Comparison of ENCODE assay signal across 9 cellular contexts in genomic region chr4:130808492-130808891, GRCh38.
DNase-seq lines count a peak whose midpoint lies in the region; ATAC-seq and TF ChIP-seq lines count a peak whose summit lies in the region.
"Had no signal": no experiment of that assay in that cellular context is flagged by ENCODE, and none has a peak within 500 bp of the region (broad histone marks: within the 10 kb centered on the region; RNA-seq: fewer than 3 reads in every experiment).

No MANE protein-coding gene starts in this region.

- H3K9me3 ChIP-seq in esophagus squamous epithelium, result peaks cover 0 to 5% (median 0%) of the 10 kb centered on the region in 3 donors

- no peak overlapping the region for H3K4me3 Mint-ChIP-seq in GM23338
- no peak overlapping the region for H3K4me3 Mint-ChIP-seq in effector memory CD8-positive, alpha-beta T cell

- H3K4me3 ChIP-seq in GM23338, result no peak overlapping the region
- H3K4me3 ChIP-seq in esophagus squamous epithelium, result no peak overlapping the region
- H3K4me3 ChIP-seq: spleen had no signal

- TF ChIP-seq CTCF in GM23338 (conservative IDR thresholded peaks at IDR 0.05; ENCODE audit: low read depth in 2 of 2) (peak; percentile 75 to 80), esophagus squamous epithelium (IDR thresholded peaks at IDR 0.05) (peak in 2 of 6 experiments; percentile 10 to 27)

- no peaks in the 10 kb centered on the region for H3K27me3 ChIP-seq in GM23338 (ENCODE audit: insufficient read depth)
- H3K27me3 ChIP-seq in esophagus squamous epithelium, result no peaks in the 10 kb centered on the region
- H3K27me3 ChIP-seq: spleen had no signal

- no peaks in the 10 kb centered on the region for H3K27me3 Mint-ChIP-seq in GM23338 (ENCODE audit: insufficient read depth, low read depth, poor library complexity)
- H3K27me3 Mint-ChIP-seq in effector memory CD8-positive, alpha-beta T cell, result no peaks in the 10 kb centered on the region

- H3K36me3 ChIP-seq in GM23338 (ENCODE audit: insufficient read depth) (no peaks in the 10 kb centered on the region), esophagus squamous epithelium (no peaks in the 10 kb centered on the region)
- H3K36me3 ChIP-seq: spleen had no signal

- in situ Hi-C loops in ACHN (cut with HindIII; ENCODE audit: low pct_ligation_motif_present, low pct_unique_long_range_greater_than_20kb, low sequenced_read_pairs), result no loop called here

- H3K4me2 ChIP-seq in GM23338, result no peak overlapping the region

- no peaks in the 10 kb centered on the region for H3K4me1 ChIP-seq in GM23338 (ENCODE audit: insufficient read depth)
- no peaks in the 10 kb centered on the region for H3K4me1 ChIP-seq in esophagus squamous epithelium
- H3K4me1 ChIP-seq: spleen had no signal

- 41 to 53% methylated on average over 3 of the region's 3 CpGs for WGBS in esophagus squamous epithelium, 2 donors

- DNase-seq in ACHN (peak; percentile 29), GM23338 (ENCODE audit: low spot score) (peak; percentile 60), RKO (ENCODE audit: low spot score) (peak; percentile 45), glomerular visceral epithelial cell (ENCODE audit: extremely low spot score) (peak; percentile 6), head of caudate nucleus (no peak), esophagus squamous epithelium (lab: John Stamatoyannopoulos, UW) (no peak)
- DNase-seq in effector memory CD8-positive, alpha-beta T cell, result no peak
- DNase-seq: spleen had no signal

- H4K20me1 ChIP-seq in GM23338 (replicated peaks; ENCODE audit: insufficient read depth), result no peaks in the 10 kb centered on the region

- ATAC-seq in GM23338 (no peak), HG03442 (IDR thresholded peaks at IDR 0.05; ENCODE audit: unreplicated experiment) (no peak)
- ATAC-seq in effector memory CD8-positive, alpha-beta T cell (replicated peaks), result no peak

- H3K4me1 Mint-ChIP-seq in GM23338, result no peaks in the 10 kb centered on the region
- no peaks in the 10 kb centered on the region for H3K4me1 Mint-ChIP-seq in effector memory CD8-positive, alpha-beta T cell (ENCODE audit: low read depth in 2 of 2)

- no peak overlapping the region for H2AFZ ChIP-seq in GM23338

- H3F3A ChIP-seq in GM23338 (replicated peaks; ENCODE audit: low read depth), result no peaks in the 10 kb centered on the region

- H3K27ac ChIP-seq in GM23338 (ENCODE audit: low read depth) (no peak overlapping the region), esophagus squamous epithelium (no peak overlapping the region)
- H3K27ac ChIP-seq: spleen had no signal

- TF ChIP-seq POLR2A in esophagus squamous epithelium (IDR thresholded peaks at IDR 0.05), result no peak

- H3K27ac Mint-ChIP-seq in GM23338, result no peak overlapping the region
- H3K27ac Mint-ChIP-seq in effector memory CD8-positive, alpha-beta T cell, result no peak overlapping the region

- H3K9me2 ChIP-seq in GM23338 (ENCODE audit: insufficient read depth), result no peaks in the 10 kb centered on the region

- H3K9me3 Mint-ChIP-seq in GM23338, result peaks cover 8% of the 10 kb centered on the region
- H3K9me3 Mint-ChIP-seq in effector memory CD8-positive, alpha-beta T cell, result peaks cover 1 to 7% of the 10 kb centered on the region in 2 donors

- H3K36me3 Mint-ChIP-seq in GM23338 (ENCODE audit: low read depth), result peaks cover 23% of the 10 kb centered on the region
- H3K36me3 Mint-ChIP-seq in effector memory CD8-positive, alpha-beta T cell (ENCODE audit: insufficient read depth), result no peaks in the 10 kb centered on the region

- intact Hi-C loops in head of caudate nucleus (cut with DNase I) (no loop called here), esophagus squamous epithelium (cut with DNase I) (no loop called here)

- no peaks in the 10 kb centered on the region for H3K79me2 ChIP-seq in GM23338 (replicated peaks; ENCODE audit: insufficient read depth)

TF ChIP-seq in GM23338, 12 proteins besides CTCF, POLR2A, EP300 and RAD21:
- TF ChIP-seq EZH2phosphoT487 (IDR thresholded peaks at IDR 0.05; ENCODE audit: unreplicated experiment) (no peak), ZNF331 (CRISPR knock-in tag; IDR thresholded peaks at IDR 0.05; ENCODE audit: low read depth) (no peak), NANOG (IDR thresholded peaks at IDR 0.05; ENCODE audit: borderline replicate concordance) (no peak), JUNB (IDR thresholded peaks at IDR 0.05; ENCODE audit: unreplicated experiment) (no peak), REST (IDR thresholded peaks at IDR 0.05; ENCODE audit: unreplicated experiment) (no peak), POLR2AphosphoS5 (IDR thresholded peaks at IDR 0.05; ENCODE audit: low read depth) (no peak), CREB1 (CRISPR knock-in tag; IDR thresholded peaks at IDR 0.05; ENCODE audit: low read depth) (no peak), STAT1 (IDR thresholded peaks at IDR 0.05; ENCODE audit: unreplicated experiment) (no peak)
TF ChIP-seq in GM23338: peak in this region for 0.

Comparison
In these comparisons a context has a peak if more than half of its experiments do, and no peak if none do; other contexts are left out.
1. DNase-seq: peak in ACHN (single experiment), GM23338 (single experiment), RKO (single experiment) and glomerular visceral epithelial cell (single experiment); none in effector memory CD8-positive, alpha-beta T cell (0 of 3), head of caudate nucleus (0 of 42) and esophagus squamous epithelium (single experiment).